Comparison of ENCODE assay signal across 1 cellular context in genomic region chr16:1964506-1965471, GRCh38.
TF ChIP-seq lines count a peak whose summit lies in the region.

TSS of gene RPS2 (minus strand) at chr16:1964826. CDS start at chr16:1964625, 201 bp downstream.

TF ChIP-seq in K562, 482 proteins besides CTCF, POLR2A, EP300 and RAD21 (continued from another document and continues in another):
- no peak for TF ChIP-seq TSHZ1 (CRISPR knock-in tag; IDR thresholded peaks at IDR 0.05)
- no peak for TF ChIP-seq ARID3A (IDR thresholded peaks at IDR 0.05; ENCODE audit: borderline replicate concordance, low read depth, low read length)
- TF ChIP-seq SAFB (IDR thresholded peaks at IDR 0.05; ENCODE audit: borderline replicate concordance, low read depth, low read length), result peak; percentile 85
- no peak for TF ChIP-seq PHF21A (IDR thresholded peaks at IDR 0.05; ENCODE audit: borderline replicate concordance, low read depth)
- no peak for TF ChIP-seq NFIX (CRISPR knock-in tag; IDR thresholded peaks at IDR 0.05; ENCODE audit: low read depth)
- TF ChIP-seq NCOR1 (IDR thresholded peaks at IDR 0.05), result peak; percentile 68
- TF ChIP-seq TCFL5 (CRISPR knock-in tag; conservative IDR thresholded peaks at IDR 0.05), result no peak
- no peak; the same call in 1 of the 2 replicates for TF ChIP-seq CTBP1 (IDR thresholded peaks at IDR 0.05; ENCODE audit: borderline replicate concordance)
- peak; percentile 99 for TF ChIP-seq TAF7 (tag; IDR thresholded peaks at IDR 0.05)
- no peak for TF ChIP-seq ZNF324 (CRISPR knock-in tag; IDR thresholded peaks at IDR 0.05)
- peak; percentile 27; the same call in 1 of the 2 replicates for TF ChIP-seq ELF2 (CRISPR knock-in tag; IDR thresholded peaks at IDR 0.05)
- peak; percentile 66; the same call in 1 of the 2 replicates for TF ChIP-seq ZBTB9 (CRISPR knock-in tag; IDR thresholded peaks at IDR 0.05)
- TF ChIP-seq EZH2 (IDR thresholded peaks at IDR 0.05; ENCODE audit: borderline replicate concordance, low read depth, low read length), result no peak
- TF ChIP-seq ETV1 (tag; conservative IDR thresholded peaks at IDR 0.05; ENCODE audit: low read depth), result peak; percentile 25; the same call in 1 of the 2 replicates
- peak; percentile 55; the same call in 1 of the 2 replicates for TF ChIP-seq TCF7 (IDR thresholded peaks at IDR 0.05; ENCODE audit: borderline replicate concordance)
- no peak for TF ChIP-seq KAT2B (IDR thresholded peaks at IDR 0.05; ENCODE audit: low read depth, low read length)
- no peak for TF ChIP-seq SAFB2 (IDR thresholded peaks at IDR 0.05; ENCODE audit: borderline replicate concordance, low read depth, low read length, severe bottlenecking)
- TF ChIP-seq POLR3A (IDR thresholded peaks at IDR 0.05; ENCODE audit: borderline replicate concordance, extremely low read depth, insufficient read depth, insufficient read length), result no peak
- TF ChIP-seq NCOA4 (IDR thresholded peaks at IDR 0.05; ENCODE audit: partially characterized antibody), result no peak
- TF ChIP-seq ZNF707 (CRISPR knock-in tag; conservative IDR thresholded peaks at IDR 0.05), result peak; percentile 54; the same call in 1 of the 2 replicates
- peak; percentile 94 for TF ChIP-seq MBD2 (IDR thresholded peaks at IDR 0.05; ENCODE audit: borderline replicate concordance, low read depth)
- no peak for TF ChIP-seq CBX2 (IDR thresholded peaks at IDR 0.05; ENCODE audit: insufficient read depth, low read length, poor library complexity, severe bottlenecking)
- no peak for TF ChIP-seq ZNF592 (IDR thresholded peaks at IDR 0.05)
- peak; percentile 46 to 49; a peak in 3 of 4 replicates for TF ChIP-seq NRF1 (conservative IDR thresholded peaks at IDR 0.05 in 1 of 2, IDR thresholded peaks at IDR 0.05 in 1 of 2)
- no peak for TF ChIP-seq HINFP (tag; conservative IDR thresholded peaks at IDR 0.05; ENCODE audit: low read depth)
- peak; percentile 88 for TF ChIP-seq PHF20 (IDR thresholded peaks at IDR 0.05; ENCODE audit: partially characterized antibody)
- no peak for TF ChIP-seq HSF4 (CRISPR knock-in tag; IDR thresholded peaks at IDR 0.05; ENCODE audit: borderline replicate concordance)
- TF ChIP-seq MIER1 (IDR thresholded peaks at IDR 0.05; ENCODE audit: low read depth), result no peak
- peak; percentile 69; the same call in 1 of the 2 replicates for TF ChIP-seq NR4A1 (CRISPR knock-in tag; IDR thresholded peaks at IDR 0.05)
- TF ChIP-seq NR4A1 (tag; IDR thresholded peaks at IDR 0.05), result peak; percentile 46; the same call in 1 of the 2 replicates
- no peak for TF ChIP-seq ZNF124 (CRISPR knock-in tag; IDR thresholded peaks at IDR 0.05)
- no peak for TF ChIP-seq SP2 (IDR thresholded peaks at IDR 0.05; ENCODE audit: extremely low read depth, low read depth, low read length, poor library complexity, severe bottlenecking)
- no peak for TF ChIP-seq ZFP36 (IDR thresholded peaks at IDR 0.05; ENCODE audit: low read depth, low read length, partially characterized antibody)
- no peak for TF ChIP-seq EWSR1 (IDR thresholded peaks at IDR 0.05; ENCODE audit: borderline replicate concordance, low read depth, partially characterized antibody)
- TF ChIP-seq HIVEP1 (CRISPR knock-in tag; IDR thresholded peaks at IDR 0.05), result no peak
- TF ChIP-seq KDM4B (IDR thresholded peaks at IDR 0.05; ENCODE audit: borderline replicate concordance in 2 of 2, low read depth in 1 of 2), result 0 out of 4 replicates have a peak, but pooled peaks of 1 of the 2 experiments have one; percentile 41
- peak; percentile 96; the same call in 1 of the 2 replicates for TF ChIP-seq RBM14 (IDR thresholded peaks at IDR 0.05; ENCODE audit: borderline replicate concordance, insufficient read depth, low read depth, low read length)
- TF ChIP-seq HNRNPL (IDR thresholded peaks at IDR 0.05; ENCODE audit: low read depth, low read length), result peak; percentile 96
- TF ChIP-seq POLR2B (IDR thresholded peaks at IDR 0.05; ENCODE audit: low read depth, partially characterized antibody), result peak; percentile 100
- TF ChIP-seq CEBPG (CRISPR knock-in tag; IDR thresholded peaks at IDR 0.05), result no peak
- TF ChIP-seq CEBPG (tag; conservative IDR thresholded peaks at IDR 0.05 in 1 of 2, IDR thresholded peaks at IDR 0.05 in 1 of 2), result no peak
- TF ChIP-seq KLF1 (tag; IDR thresholded peaks at IDR 0.05), result 0 out of 2 replicates have a peak, but pooled peaks have one; percentile 32
- TF ChIP-seq ZNF57 (CRISPR knock-in tag; IDR thresholded peaks at IDR 0.05), result no peak
- no peak for TF ChIP-seq NFXL1 (CRISPR knock-in tag; IDR thresholded peaks at IDR 0.05)
- TF ChIP-seq TSC22D4 (tag; IDR thresholded peaks at IDR 0.05), result no peak
- TF ChIP-seq TBL1XR1 (IDR thresholded peaks at IDR 0.05; ENCODE audit: low read length in 2 of 2), result no peak; a peak in 3 of 4 replicates
- TF ChIP-seq CBX8 (IDR thresholded peaks at IDR 0.05; ENCODE audit: borderline replicate concordance, extremely low read depth, low read depth, low read length, poor library complexity, severe bottlenecking), result no peak
- no peak for TF ChIP-seq CUX1 (CRISPR knock-in tag; IDR thresholded peaks at IDR 0.05)
